ENCODE assay signal across 18 cellular contexts in genomic region chr1:155759966-155760630, GRCh38.
"Had no signal": no experiment of that assay in that cellular context is flagged by ENCODE, and none has a peak within 500 bp of the region (broad histone marks: within the 10 kb centered on the region; RNA-seq: fewer than 3 reads in every experiment).

No MANE protein-coding gene starts in this region.

- H3K4me3 ChIP-seq: coronary artery, hepatocyte, spleen had no signal

- H3K27me3 ChIP-seq: hepatocyte, spleen had no signal

- H3K27me3 Mint-ChIP-seq: activated CD4-positive, alpha-beta T cell treated with anti-CD3 and anti-CD28 coated beads, Interleukin-2, amount 10 ng/mL, durations not matched to agents 7 days and 5 days; activated naive CD4-positive, alpha-beta T cell treated with anti-CD3 and anti-CD28 coated beads, Interleukin-2, amount 50 U/mL, for 24 hours; progenitor cell of endocrine pancreas; stimulated activated naive B cell treated with anti-CD40 and anti-IgM and Interleukin-4, amounts not matched to agents 10 μg/mL and 1 μg/mL and 100 μg/mL, for 72 hours; type B pancreatic cell had no signal

- H3K27ac ChIP-seq: coronary artery, hepatocyte, spleen had no signal

- H3K27ac Mint-ChIP-seq: activated CD4-positive, alpha-beta T cell treated with anti-CD3 and anti-CD28 coated beads, Interleukin-2, amount 10 ng/mL, durations not matched to agents 7 days and 5 days; activated naive CD4-positive, alpha-beta T cell treated with anti-CD3 and anti-CD28 coated beads, Interleukin-2, amount 50 U/mL, for 24 hours; immature natural killer cell; natural killer cell; progenitor cell of endocrine pancreas; stimulated activated naive B cell treated with anti-CD40 and anti-IgM and Interleukin-4, amounts not matched to agents 10 μg/mL and 1 μg/mL and 100 μg/mL, for 72 hours; type B pancreatic cell had no signal

- H3K4me3 Mint-ChIP-seq: activated CD4-positive, alpha-beta T cell treated with anti-CD3 and anti-CD28 coated beads, Interleukin-2, amount 10 ng/mL, durations not matched to agents 7 days and 5 days; activated naive CD4-positive, alpha-beta T cell treated with anti-CD3 and anti-CD28 coated beads, Interleukin-2, amount 50 U/mL, for 24 hours; immature natural killer cell; natural killer cell; stimulated activated naive B cell treated with anti-CD40 and anti-IgM and Interleukin-4, amounts not matched to agents 10 μg/mL and 1 μg/mL and 100 μg/mL, for 72 hours; type B pancreatic cell had no signal

- H3K9me3 ChIP-seq: spleen had no signal

- DNase-seq: activated CD4-positive, alpha-beta T cell treated with anti-CD3 and anti-CD28 coated beads, Interleukin-2, amount 10 ng/mL, durations not matched to agents 7 days and 5 days; activated CD4-positive, CD25-positive, alpha-beta regulatory T cell; activated CD8-positive, alpha-beta memory T cell treated with anti-CD3 and anti-CD28 coated beads for 24 hours; activated T-cell treated with anti-CD3 and anti-CD28 coated beads for 4 hours; caudate nucleus; effector CD4-positive, alpha-beta T cell; immature natural killer cell; natural killer cell; occipital lobe; spleen; stimulated activated CD4-positive, alpha-beta T cell treated with anti-CD3 and anti-CD28 coated beads, Interleukin-1b, Interleukin-23, amount 100 ng/mL, for 48 hours; stimulated activated naive B cell treated with anti-CD40 and anti-IgM and Interleukin-4, amounts not matched to agents 10 μg/mL and 1 μg/mL and 100 μg/mL, for 72 hours; substantia nigra had no signal

- H3K9me3 Mint-ChIP-seq: activated CD4-positive, alpha-beta T cell treated with anti-CD3 and anti-CD28 coated beads, Interleukin-2, amount 10 ng/mL, durations not matched to agents 7 days and 5 days; activated naive CD4-positive, alpha-beta T cell treated with anti-CD3 and anti-CD28 coated beads, Interleukin-2, amount 50 U/mL, for 24 hours; immature natural killer cell; natural killer cell; stimulated activated naive B cell treated with anti-CD40 and anti-IgM and Interleukin-4, amounts not matched to agents 10 μg/mL and 1 μg/mL and 100 μg/mL, for 72 hours; type B pancreatic cell had no signal
